18 cellular contexts compared by ENCODE assay signal in the genomic region with DNA sequence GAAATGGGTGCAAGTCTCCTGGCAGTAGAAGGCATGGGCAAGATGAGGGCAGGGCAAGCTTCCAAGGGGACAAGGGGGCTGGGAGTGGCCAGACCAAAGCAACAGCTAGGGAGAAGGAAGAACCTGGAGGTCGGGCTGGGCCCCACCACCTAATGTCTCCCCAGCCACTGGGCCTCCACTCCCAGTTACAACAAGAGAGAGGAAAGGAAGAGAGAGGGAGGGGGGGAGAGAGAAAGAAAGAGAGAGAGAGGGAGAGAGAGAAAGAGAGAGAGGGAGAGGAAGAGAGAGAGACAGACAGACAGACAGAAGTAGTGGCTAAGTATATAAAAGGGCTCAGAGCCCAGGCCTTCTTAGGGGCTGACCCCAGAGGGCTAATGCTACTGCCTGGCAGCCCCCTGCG. TPM values are rescaled to one million over a fixed set of nuclear protein-coding genes. Genes with fewer than 3 reads are reported as not detected.
A peak's percentile ranks its signal among the peaks of the same experiment; 100 is the strongest.
DNase-seq lines count a peak whose midpoint lies in the region; ATAC-seq, FAIRE-seq and TF ChIP-seq lines count a peak whose summit lies in the region.
"Had no signal": no experiment of that assay in that cellular context is flagged by ENCODE, and none has a peak within 500 bp of the region (broad histone marks: within the 10 kb centered on the region; RNA-seq: fewer than 3 reads in every experiment).

No MANE protein-coding gene starts in this region.

- intact Hi-C loops in kidney (cut with DNase I) = loop anchor here (5.0 kb wide), 1 partner anchor 37 kb away; no protein-coding TSS in a partner anchor

- H4K8ac ChIP-seq in mesenchymal stem cell (ENCODE audit: low read length) = no peak overlapping the region

- H3K9ac ChIP-seq in mesenchymal stem cell (ENCODE audit: low read length) (no peak overlapping the region), kidney (ENCODE audit: low read length in 2 of 2) (no peak overlapping the region)

- H3K4me3 ChIP-seq in mesenchymal stem cell (ENCODE audit: insufficient read depth in 1 of 2, low read depth in 1 of 2, low read length in 2 of 2) = no peak overlapping the region
- no peak overlapping the region for H3K4me3 ChIP-seq in kidney (ENCODE audit: low read length in 2 of 2)
- H3K4me3 ChIP-seq: gastrocnemius medialis had no signal

- TF ChIP-seq CTCF in kidney (IDR thresholded peaks at IDR 0.05; ENCODE audit: borderline replicate concordance, extremely low read depth, insufficient read depth) = no peak

- no peak overlapping the region for H3K4me2 ChIP-seq in mesenchymal stem cell (ENCODE audit: low read length, poor library complexity, severe bottlenecking)

- no peak overlapping the region for H2AK5ac ChIP-seq in mesenchymal stem cell (ENCODE audit: low read length, severe bottlenecking)

- H3K18ac ChIP-seq in mesenchymal stem cell (ENCODE audit: low read depth in 1 of 2, low read length in 2 of 2) = no peak overlapping the region

- no peak overlapping the region for H2BK5ac ChIP-seq in mesenchymal stem cell (ENCODE audit: low read depth, low read length, poor library complexity, severe bottlenecking)

- H3K4me1 ChIP-seq in mesenchymal stem cell (ENCODE audit: control insufficient read depth, insufficient read depth, low read depth, low read length) (peaks cover 74% of the 10 kb centered on the region), kidney (ENCODE audit: control insufficient read depth in 1 of 2, insufficient read depth in 1 of 2, low read depth in 1 of 2, low read length in 2 of 2) (peaks cover 15 to 41% of the 10 kb centered on the region in 2 donors)

- H3K4me1 Mint-ChIP-seq in stimulated activated naive CD8-positive, alpha-beta T cell treated with anti-CD3 and anti-CD28 coated beads, Interleukin-15, Interleukin-2, amounts not matched to agents 100 ng/mL and 50 ng/mL, for 24 hours (ENCODE audit: low read depth) = peaks cover 45% of the 10 kb centered on the region

- H2BK120ac ChIP-seq in mesenchymal stem cell (ENCODE audit: low read depth, low read length) = peak overlapping the region; percentile 34

- DNase-seq in stimulated activated naive CD8-positive, alpha-beta T cell treated with anti-CD3 and anti-CD28 coated beads, Interleukin-15, Interleukin-2, amounts not matched to agents 100 U/mL and 50 U/mL, for 24 hours = no peak
- no peak for DNase-seq in mesenchymal stem cell
- DNase-seq in kidney = no peak
- DNase-seq in NCI-H510A treated with DMSO at 0.1 percent for 48 hours (lab: John Stamatoyannopoulos, UW) = no peak
- DNase-seq: activated T-cell treated with anti-CD3 and anti-CD28 coated beads, Interleukin-2, amount 50 U/mL, for 4 hours; effector CD8-positive, alpha-beta T cell; gastrocnemius medialis; Kasumi-1; midbrain; NCI-H1694; NCI-H526; PC-3 had no signal

- H2AFZ ChIP-seq in mesenchymal stem cell (ENCODE audit: low read depth, low read length) = no peak overlapping the region

- no peak overlapping the region for H3K23ac ChIP-seq in mesenchymal stem cell (ENCODE audit: low read length in 2 of 2)

- H3K36me3 Mint-ChIP-seq in stimulated activated naive CD8-positive, alpha-beta T cell treated with anti-CD3 and anti-CD28 coated beads, Interleukin-15, Interleukin-2, amounts not matched to agents 100 ng/mL and 50 ng/mL, for 24 hours (ENCODE audit: low read depth) = peaks cover 16% of the 10 kb centered on the region

- H3K27me3 ChIP-seq in mesenchymal stem cell (ENCODE audit: control insufficient read depth in 1 of 2, insufficient read depth in 1 of 2, low read length in 2 of 2) = no peaks in the 10 kb centered on the region
- H3K27me3 ChIP-seq: gastrocnemius medialis had no signal

- H4K91ac ChIP-seq in mesenchymal stem cell (ENCODE audit: low read length) = peak overlapping the region; percentile 65

- FAIRE-seq in kidney (lab: Jason Lieb, UNC) = no peak

- no peak for ATAC-seq in stimulated activated naive CD8-positive, alpha-beta T cell treated with anti-CD3 and anti-CD28 coated beads, Interleukin-15, Interleukin-2, amounts not matched to agents 100 U/mL and 50 U/mL, for 24 hours
- ATAC-seq in GM18502 (IDR thresholded peaks at IDR 0.05; ENCODE audit: poor library complexity, unreplicated experiment) (no peak), GM21723 (IDR thresholded peaks at IDR 0.05; ENCODE audit: unreplicated experiment) (no peak)
- ATAC-seq: activated CD4-positive, CD25-positive, alpha-beta regulatory T cell treated with anti-CD3 and anti-CD28 coated beads, Interleukin-2, amount 50 U/mL, for 24 hours; activated T-cell treated with anti-CD3 and anti-CD28 coated beads, Interleukin-2, amount 50 U/mL, for 4 hours; gastrocnemius medialis; PC-3 had no signal

- H3K27me3 Mint-ChIP-seq in stimulated activated naive CD8-positive, alpha-beta T cell treated with anti-CD3 and anti-CD28 coated beads, Interleukin-15, Interleukin-2, amounts not matched to agents 100 ng/mL and 50 ng/mL, for 24 hours = no peaks in the 10 kb centered on the region
- H3K27me3 Mint-ChIP-seq: B cell had no signal

- no peak overlapping the region for H3K14ac ChIP-seq in mesenchymal stem cell (ENCODE audit: low read length in 2 of 2)

- peak overlapping the region; percentile 44 for H2BK15ac ChIP-seq in mesenchymal stem cell (ENCODE audit: low read depth, poor library complexity, severe bottlenecking)

- WGBS in mesenchymal stem cell = 100% methylated on average over 1 of the region's 2 CpGs

- peaks cover 19% of the 10 kb centered on the region for H3K79me1 ChIP-seq in mesenchymal stem cell (replicated peaks; ENCODE audit: low read length, poor library complexity, severe bottlenecking)

- no peak overlapping the region for H3K4ac ChIP-seq in mesenchymal stem cell (ENCODE audit: low read depth in 1 of 2, low read length in 2 of 2)

- H3K4me3 Mint-ChIP-seq in stimulated activated naive CD8-positive, alpha-beta T cell treated with anti-CD3 and anti-CD28 coated beads, Interleukin-15, Interleukin-2, amounts not matched to agents 100 ng/mL and 50 ng/mL, for 24 hours = no peak overlapping the region
- H3K4me3 Mint-ChIP-seq: activated T-cell treated with anti-CD3 and anti-CD28 coated beads, Interleukin-2, amount 50 U/mL, for 4 hours; B cell had no signal

- no peaks in the 10 kb centered on the region for H3K9me3 Mint-ChIP-seq in stimulated activated naive CD8-positive, alpha-beta T cell treated with anti-CD3 and anti-CD28 coated beads, Interleukin-15, Interleukin-2, amounts not matched to agents 100 ng/mL and 50 ng/mL, for 24 hours
- H3K9me3 Mint-ChIP-seq: activated T-cell treated with anti-CD3 and anti-CD28 coated beads, Interleukin-2, amount 50 U/mL, for 4 hours had no signal

- no peak overlapping the region for H2BK12ac ChIP-seq in mesenchymal stem cell (ENCODE audit: low read length in 2 of 2)

- H3K27ac Mint-ChIP-seq in stimulated activated naive CD8-positive, alpha-beta T cell treated with anti-CD3 and anti-CD28 coated beads, Interleukin-15, Interleukin-2, amounts not matched to agents 100 ng/mL and 50 ng/mL, for 24 hours = peak overlapping the region; percentile 45

- H3K36me3 ChIP-seq in mesenchymal stem cell (ENCODE audit: control insufficient read depth in 1 of 2, insufficient read depth in 2 of 2, low read depth in 1 of 2, low read length in 2 of 2) = peaks cover 47 to 62% of the 10 kb centered on the region in 2 experiments
- H3K36me3 ChIP-seq in kidney (ENCODE audit: control insufficient read depth in 1 of 2, insufficient read depth in 2 of 2, low read length in 2 of 2) = peaks cover 8 to 21% of the 10 kb centered on the region in 2 donors

- H3K27ac ChIP-seq in angular gyrus (ENCODE audit: low read depth, low read length) (peak overlapping the region; percentile 99), mesenchymal stem cell (ENCODE audit: low read length, poor library complexity, severe bottlenecking) (no peak overlapping the region), kidney (ENCODE audit: low read depth in 2 of 2, low read length in 2 of 2) (no peak overlapping the region)

- H3K9me3 ChIP-seq in mesenchymal stem cell (ENCODE audit: control insufficient read depth, low read length) (no peaks in the 10 kb centered on the region), kidney (ENCODE audit: control insufficient read depth in 1 of 2, low read length in 2 of 2) (no peaks in the 10 kb centered on the region)
- H3K9me3 ChIP-seq: gastrocnemius medialis had no signal

RNA-seq across cellular contexts. Expression of gene DUSP7, which starts 6.9 kb away (rescaled TPM):
- polyA plus RNA-seq in mesenchymal stem cell (2013, experiment 1 of 2) = 30.5 TPM
- 30.2 TPM for polyA plus RNA-seq in mesenchymal stem cell (2013, experiment 2 of 2)
- total RNA-seq in kidney = 19.8 TPM
- 10.1 TPM for polyA plus RNA-seq in kidney (ENCODE audit: insufficient read depth, low read depth, low replicate concordance)

RNA-seq across cellular contexts. Expression of gene RPL29, which starts 53.8 kb away (rescaled TPM):
- 1,869 TPM for polyA plus RNA-seq in mesenchymal stem cell (2013, experiment 1 of 2)
- 1,864 TPM for polyA plus RNA-seq in mesenchymal stem cell (2013, experiment 2 of 2)
- total RNA-seq in kidney = 785 TPM
- 1,416 TPM for polyA plus RNA-seq in kidney (ENCODE audit: insufficient read depth, low read depth, low replicate concordance)
